In the genomic region with DNA sequence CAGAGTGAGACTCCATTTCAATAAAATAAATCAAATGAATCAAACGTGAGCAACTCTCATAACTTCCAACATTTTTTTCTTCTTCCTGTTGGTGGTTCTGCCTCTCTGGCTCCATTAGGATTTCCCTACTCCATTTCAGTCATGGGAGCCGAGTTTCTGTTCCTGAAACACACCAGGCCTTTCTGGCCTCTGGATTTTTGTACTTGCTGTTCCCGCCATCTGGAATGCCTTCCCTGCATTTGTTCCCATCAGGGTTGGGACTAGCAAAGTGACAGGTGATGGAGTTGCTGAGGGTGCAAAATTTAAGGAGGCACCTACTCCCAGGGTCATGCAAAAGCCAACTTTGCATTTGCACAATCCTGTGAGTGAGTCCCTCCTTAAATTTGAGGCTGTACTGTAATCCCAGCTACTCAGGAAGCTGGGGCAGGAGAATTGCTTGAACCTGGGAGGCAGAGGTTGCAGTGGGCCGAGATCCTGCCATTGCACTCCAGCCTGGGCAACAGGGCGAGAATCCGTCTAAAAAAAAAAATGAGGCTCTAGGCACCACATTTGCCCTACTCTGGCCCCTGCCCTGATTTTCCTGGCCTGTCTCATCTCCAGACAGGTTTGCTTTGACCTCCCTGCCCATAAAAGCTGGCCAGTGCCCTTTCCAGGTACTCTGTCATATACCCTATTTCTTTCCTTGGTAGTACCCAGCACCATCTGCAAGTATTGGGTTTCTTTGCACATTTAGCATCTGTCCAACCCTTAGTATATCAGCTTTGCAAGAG, we compare ENCODE assay signal across 8 cellular contexts.
A peak's percentile ranks its signal among the peaks of the same experiment; 100 is the strongest.
DNase-seq lines count a peak whose midpoint lies in the region; ATAC-seq and TF ChIP-seq lines count a peak whose summit lies in the region.
"Not testable (repeated sequence)": the region's sequence is repeated elsewhere in the genome, so short reads cannot be mapped to it uniquely, and the experiment has no call there.

No MANE protein-coding gene starts in this region.

- WGBS in esophagus muscularis mucosa: 76% methylated on average over 5 of the region's 6 CpGs
- WGBS in lung, 2 donors: 68 to 75% methylated on average over 6 of the region's 6 CpGs
- 75 to 87% (median 80%) methylated on average over 6 of the region's 6 CpGs for WGBS in stomach, 5 donors

- intact Hi-C loops in CD4-positive, alpha-beta T cell (cut with DNase I, micrococcal nuclease): loop anchor here in 1 of 2 experiments (10.0 kb wide), 3 partner anchors 89 to 1951 kb away; a partner anchor contains a TSS
- intact Hi-C loops in esophagus muscularis mucosa (cut with DNase I); stomach (cut with DNase I; ENCODE audit: low total_unique reads): not testable (repeated sequence)

- not testable (repeated sequence) for H3K27me3 Mint-ChIP-seq in CD4-positive, alpha-beta T cell; activated CD8-positive, alpha-beta T cell treated with anti-CD3 and anti-CD28 coated beads, Interleukin-2, amount 10 ng/mL, durations not matched to agents 7 days and 5 days (ENCODE audit: low read depth); activated naive CD4-positive, alpha-beta T cell treated with anti-CD3 and anti-CD28 coated beads, Interleukin-2, amount 10 ng/mL, durations not matched to agents 7 days and 5 days; osteocyte (ENCODE audit: unreplicated experiment)

- H3K27ac ChIP-seq in CD4-positive, alpha-beta T cell (ENCODE audit: low read depth, low read length); lung (ENCODE audit: low read depth in 1 of 2, low read length in 1 of 2): not testable (repeated sequence)
- peak overlapping the region in 2 of 4 donors; percentile 10 to 85 for H3K27ac ChIP-seq in Peyer's patch
- peak overlapping the region in 3 of 4 donors; percentile 10 to 82 (median 15) for H3K27ac ChIP-seq in esophagus muscularis mucosa (replicated peaks in 1 of 4)
- H3K27ac ChIP-seq in stomach: peak overlapping the region in 4 of 5 donors; percentile 43 to 90 (median 65)

- not testable (repeated sequence) for H3K36me3 ChIP-seq in Peyer's patch; lung (ENCODE audit: control insufficient read depth in 2 of 2, insufficient read depth in 2 of 2, low read length in 2 of 2); stomach
- peaks cover 0 to 14% (median 5%) of the 10 kb centered on the region in 4 donors for H3K36me3 ChIP-seq in esophagus muscularis mucosa

- not testable (repeated sequence) for DNase-seq in CD4-positive, alpha-beta T cell; activated naive CD4-positive, alpha-beta T cell treated with anti-CD3 and anti-CD28 coated beads, Interleukin-2, amount 10 ng/mL, durations not matched to agents 7 days and 5 days; esophagus muscularis mucosa (ENCODE audit: extremely low spot score); stomach
- DNase-seq in Peyer's patch: peak in 2 of 3 donors; percentile 6 to 28
- DNase-seq in activated CD8-positive, alpha-beta T cell treated with anti-CD3 and anti-CD28 coated beads, Interleukin-2, amount 10 ng/mL, durations not matched to agents 7 days and 5 days: peak; percentile 19
- peak; percentile 25 for DNase-seq in lung (ENCODE audit: low spot score)
- DNase-seq in osteocyte (ENCODE audit: extremely low spot score, unreplicated experiment): peak; percentile 53

- H3K27me3 ChIP-seq in CD4-positive, alpha-beta T cell (ENCODE audit: control insufficient read depth, insufficient read depth, low read length); Peyer's patch; esophagus muscularis mucosa; lung (ENCODE audit: control insufficient read depth, insufficient read depth); stomach: not testable (repeated sequence)

- peak overlapping the region; percentile 88 for H3K4me3 Mint-ChIP-seq in CD4-positive, alpha-beta T cell
- peak overlapping the region; percentile 87 for H3K4me3 Mint-ChIP-seq in activated CD8-positive, alpha-beta T cell treated with anti-CD3 and anti-CD28 coated beads, Interleukin-2, amount 10 ng/mL, durations not matched to agents 7 days and 5 days
- H3K4me3 Mint-ChIP-seq in activated naive CD4-positive, alpha-beta T cell treated with anti-CD3 and anti-CD28 coated beads, Interleukin-2, amount 10 ng/mL, durations not matched to agents 7 days and 5 days: peak overlapping the region; percentile 78
- not testable (repeated sequence) for H3K4me3 Mint-ChIP-seq in osteocyte (ENCODE audit: unreplicated experiment)

- TF ChIP-seq EP300 in esophagus muscularis mucosa (IDR thresholded peaks at IDR 0.05); stomach (IDR thresholded peaks at IDR 0.05): not testable (repeated sequence)

- H3K4me1 Mint-ChIP-seq in CD4-positive, alpha-beta T cell (ENCODE audit: low read depth): peaks cover 47% of the 10 kb centered on the region
- H3K4me1 Mint-ChIP-seq in activated CD8-positive, alpha-beta T cell treated with anti-CD3 and anti-CD28 coated beads, Interleukin-2, amount 10 ng/mL, durations not matched to agents 7 days and 5 days (ENCODE audit: low read depth): peaks cover 67% of the 10 kb centered on the region
- peaks cover 58% of the 10 kb centered on the region for H3K4me1 Mint-ChIP-seq in activated naive CD4-positive, alpha-beta T cell treated with anti-CD3 and anti-CD28 coated beads, Interleukin-2, amount 10 ng/mL, durations not matched to agents 7 days and 5 days
- peaks cover 41% of the 10 kb centered on the region for H3K4me1 Mint-ChIP-seq in osteocyte (ENCODE audit: unreplicated experiment)

- not testable (repeated sequence) for H3K9me3 Mint-ChIP-seq in CD4-positive, alpha-beta T cell; activated CD8-positive, alpha-beta T cell treated with anti-CD3 and anti-CD28 coated beads, Interleukin-2, amount 10 ng/mL, durations not matched to agents 7 days and 5 days (ENCODE audit: insufficient read depth); activated naive CD4-positive, alpha-beta T cell treated with anti-CD3 and anti-CD28 coated beads, Interleukin-2, amount 10 ng/mL, durations not matched to agents 7 days and 5 days; osteocyte (ENCODE audit: unreplicated experiment)

- H3K4me3 ChIP-seq in Peyer's patch, esophagus muscularis mucosa, lung: not testable (repeated sequence)
- peak overlapping the region in 1 of 4 donors; percentile 31 for H3K4me3 ChIP-seq in stomach

- H3K27ac Mint-ChIP-seq in CD4-positive, alpha-beta T cell: peak overlapping the region; percentile 91
- H3K27ac Mint-ChIP-seq in activated CD8-positive, alpha-beta T cell treated with anti-CD3 and anti-CD28 coated beads, Interleukin-2, amount 10 ng/mL, durations not matched to agents 7 days and 5 days: peak overlapping the region; percentile 96
- H3K27ac Mint-ChIP-seq in activated naive CD4-positive, alpha-beta T cell treated with anti-CD3 and anti-CD28 coated beads, Interleukin-2, amount 10 ng/mL, durations not matched to agents 7 days and 5 days: peak overlapping the region; percentile 97
- not testable (repeated sequence) for H3K27ac Mint-ChIP-seq in osteocyte (ENCODE audit: unreplicated experiment)

- peaks cover 0 to 74% (median 12%) of the 10 kb centered on the region in 4 donors for H3K4me1 ChIP-seq in Peyer's patch
- H3K4me1 ChIP-seq in esophagus muscularis mucosa: peaks cover 48 to 80% (median 62%) of the 10 kb centered on the region in 4 donors
- peaks cover 11 to 13% of the 10 kb centered on the region in 2 donors for H3K4me1 ChIP-seq in lung (ENCODE audit: control insufficient read depth in 2 of 2, insufficient read depth in 2 of 2, low read length in 2 of 2)
- peaks cover 52 to 82% (median 64%) of the 10 kb centered on the region in 4 donors for H3K4me1 ChIP-seq in stomach

- not testable (repeated sequence) for ATAC-seq in CD4-positive, alpha-beta T cell (ENCODE audit: poor library complexity); activated CD8-positive, alpha-beta T cell treated with anti-CD3 and anti-CD28 coated beads, Interleukin-2, amount 10 ng/mL, durations not matched to agents 7 days and 5 days; lung (ENCODE audit: insufficient read depth, low FRiP score)

- POLR2A ChIA-PET in CD4-positive, alpha-beta T cell (lab: Charles Lee): interaction anchor here (0.6 to 1.7 kb wide), 3 partner anchors 14 to 801 kb away, joined by 3 to 10 read pairs (median 4); no protein-coding TSS in a partner anchor
- POLR2A ChIA-PET in activated CD8-positive, alpha-beta T cell treated with anti-CD3 and anti-CD28 coated beads, Interleukin-2, amount 10 ng/mL, durations not matched to agents 7 days and 5 days (lab: Charles Lee): interaction anchor here (0.7 kb wide), 2 partner anchors 14 to 20 kb away, joined by 4 to 5 read pairs; no protein-coding TSS in a partner anchor

- CTCF ChIA-PET in CD4-positive, alpha-beta T cell (lab: Charles Lee); activated CD8-positive, alpha-beta T cell treated with anti-CD3 and anti-CD28 coated beads, Interleukin-2, amount 10 ng/mL, durations not matched to agents 7 days and 5 days (lab: Charles Lee); activated naive CD4-positive, alpha-beta T cell treated with anti-CD3 and anti-CD28 coated beads, Interleukin-2, amount 10 ng/mL, durations not matched to agents 7 days and 5 days (lab: Charles Lee): not testable (repeated sequence)

- peaks cover 27% of the 10 kb centered on the region for H3K36me3 Mint-ChIP-seq in CD4-positive, alpha-beta T cell (ENCODE audit: low read depth)
- H3K36me3 Mint-ChIP-seq in activated CD8-positive, alpha-beta T cell treated with anti-CD3 and anti-CD28 coated beads, Interleukin-2, amount 10 ng/mL, durations not matched to agents 7 days and 5 days (ENCODE audit: low read depth): peaks cover 54% of the 10 kb centered on the region
- H3K36me3 Mint-ChIP-seq in activated naive CD4-positive, alpha-beta T cell treated with anti-CD3 and anti-CD28 coated beads, Interleukin-2, amount 10 ng/mL, durations not matched to agents 7 days and 5 days: peaks cover 18% of the 10 kb centered on the region
- H3K36me3 Mint-ChIP-seq in osteocyte (ENCODE audit: unreplicated experiment): not testable (repeated sequence)

- not testable (repeated sequence) for TF ChIP-seq CTCF in CD4-positive, alpha-beta T cell (IDR thresholded peaks at IDR 0.05); Peyer's patch (IDR thresholded peaks at IDR 0.05); esophagus muscularis mucosa (IDR thresholded peaks at IDR 0.05); lung (IDR thresholded peaks at IDR 0.05; ENCODE audit: control extremely low read depth, extremely low read depth); osteocyte (IDR thresholded peaks at IDR 0.05); stomach (IDR thresholded peaks at IDR 0.05)

- TF ChIP-seq POLR2A in Peyer's patch (IDR thresholded peaks at IDR 0.05); esophagus muscularis mucosa (IDR thresholded peaks at IDR 0.05; ENCODE audit: low read depth); stomach (IDR thresholded peaks at IDR 0.05): not testable (repeated sequence)

- H3K9me3 ChIP-seq in CD4-positive, alpha-beta T cell (ENCODE audit: control insufficient read depth, low read length); Peyer's patch; esophagus muscularis mucosa; lung (ENCODE audit: control insufficient read depth in 2 of 2, insufficient read depth in 1 of 2, low read length in 1 of 2); stomach: not testable (repeated sequence)
